ENCODE assay signal across 1 cellular context in the genomic region with DNA sequence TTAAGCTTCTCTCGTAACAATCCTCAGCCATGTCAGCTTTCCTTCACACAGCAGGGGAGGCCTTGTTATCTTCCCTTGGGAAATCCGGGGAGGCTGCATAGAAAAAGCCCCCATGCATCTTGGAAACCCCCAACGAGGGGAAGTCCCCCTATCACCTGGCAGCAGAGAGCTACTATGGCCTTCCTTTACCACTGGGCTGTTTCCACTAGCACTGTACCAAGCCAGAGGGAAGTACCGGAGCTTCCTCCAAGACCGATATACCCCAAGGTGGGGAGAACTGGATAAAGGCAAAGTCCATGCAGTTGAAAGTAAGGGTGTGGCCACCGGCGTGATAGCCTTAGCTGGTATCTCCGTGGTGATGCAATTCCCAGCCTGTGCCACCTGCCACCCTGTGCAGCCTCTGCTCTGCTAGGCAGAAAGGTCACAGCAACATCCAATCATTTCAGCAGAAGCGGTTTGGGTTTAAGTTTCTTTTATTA.
TF ChIP-seq lines count a peak whose summit lies in the region.

No MANE protein-coding gene starts in this region.

TF ChIP-seq in HEK293, 187 proteins besides CTCF, POLR2A, EP300 and RAD21 (continued from another document):
- TF ChIP-seq, protein P1, sequence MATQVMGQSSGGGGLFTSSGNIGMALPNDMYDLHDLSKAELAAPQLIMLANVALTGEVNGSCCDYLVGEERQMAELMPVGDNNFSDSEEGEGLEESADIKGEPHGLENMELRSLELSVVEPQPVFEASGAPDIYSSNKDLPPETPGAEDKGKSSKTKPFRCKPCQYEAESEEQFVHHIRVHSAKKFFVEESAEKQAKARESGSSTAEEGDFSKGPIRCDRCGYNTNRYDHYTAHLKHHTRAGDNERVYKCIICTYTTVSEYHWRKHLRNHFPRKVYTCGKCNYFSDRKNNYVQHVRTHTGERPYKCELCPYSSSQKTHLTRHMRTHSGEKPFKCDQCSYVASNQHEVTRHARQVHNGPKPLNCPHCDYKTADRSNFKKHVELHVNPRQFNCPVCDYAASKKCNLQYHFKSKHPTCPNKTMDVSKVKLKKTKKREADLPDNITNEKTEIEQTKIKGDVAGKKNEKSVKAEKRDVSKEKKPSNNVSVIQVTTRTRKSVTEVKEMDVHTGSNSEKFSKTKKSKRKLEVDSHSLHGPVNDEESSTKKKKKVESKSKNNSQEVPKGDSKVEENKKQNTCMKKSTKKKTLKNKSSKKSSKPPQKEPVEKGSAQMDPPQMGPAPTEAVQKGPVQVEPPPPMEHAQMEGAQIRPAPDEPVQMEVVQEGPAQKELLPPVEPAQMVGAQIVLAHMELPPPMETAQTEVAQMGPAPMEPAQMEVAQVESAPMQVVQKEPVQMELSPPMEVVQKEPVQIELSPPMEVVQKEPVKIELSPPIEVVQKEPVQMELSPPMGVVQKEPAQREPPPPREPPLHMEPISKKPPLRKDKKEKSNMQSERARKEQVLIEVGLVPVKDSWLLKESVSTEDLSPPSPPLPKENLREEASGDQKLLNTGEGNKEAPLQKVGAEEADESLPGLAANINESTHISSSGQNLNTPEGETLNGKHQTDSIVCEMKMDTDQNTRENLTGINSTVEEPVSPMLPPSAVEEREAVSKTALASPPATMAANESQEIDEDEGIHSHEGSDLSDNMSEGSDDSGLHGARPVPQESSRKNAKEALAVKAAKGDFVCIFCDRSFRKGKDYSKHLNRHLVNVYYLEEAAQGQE (tag by site-specific recombination; IDR thresholded peaks at IDR 0.05), result no peak
- no peak for TF ChIP-seq ZNF391 (tag by site-specific recombination; IDR thresholded peaks at IDR 0.05; ENCODE audit: borderline replicate concordance, low read depth)
- TF ChIP-seq MEIS1 (CRISPR knock-in tag; IDR thresholded peaks at IDR 0.05; ENCODE audit: borderline replicate concordance), result no peak
- no peak for TF ChIP-seq ZNF10 (tag by site-specific recombination; IDR thresholded peaks at IDR 0.05)
- no peak for TF ChIP-seq ZNF155 (tag by site-specific recombination; IDR thresholded peaks at IDR 0.05)
- TF ChIP-seq SP2 (tag by site-specific recombination; IDR thresholded peaks at IDR 0.05), result no peak
- no peak for TF ChIP-seq ZNF184 (tag by site-specific recombination; IDR thresholded peaks at IDR 0.05)
- TF ChIP-seq, protein P2, sequence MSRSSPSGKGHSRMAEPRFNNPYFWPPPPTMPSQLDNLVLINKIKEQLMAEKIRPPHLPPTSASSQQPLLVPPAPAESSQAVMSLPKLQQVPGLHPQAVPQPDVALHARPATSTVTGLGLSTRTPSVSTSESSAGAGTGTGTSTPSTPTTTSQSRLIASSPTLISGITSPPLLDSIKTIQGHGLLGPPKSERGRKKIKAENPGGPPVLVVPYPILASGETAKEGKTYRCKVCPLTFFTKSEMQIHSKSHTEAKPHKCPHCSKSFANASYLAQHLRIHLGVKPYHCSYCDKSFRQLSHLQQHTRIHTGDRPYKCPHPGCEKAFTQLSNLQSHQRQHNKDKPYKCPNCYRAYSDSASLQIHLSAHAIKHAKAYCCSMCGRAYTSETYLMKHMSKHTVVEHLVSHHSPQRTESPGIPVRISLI (tag by site-specific recombination; IDR thresholded peaks at IDR 0.05), result no peak
- no peak for TF ChIP-seq ZFHX2 (tag by site-specific recombination; conservative IDR thresholded peaks at IDR 0.05)
- TF ChIP-seq, protein P3, sequence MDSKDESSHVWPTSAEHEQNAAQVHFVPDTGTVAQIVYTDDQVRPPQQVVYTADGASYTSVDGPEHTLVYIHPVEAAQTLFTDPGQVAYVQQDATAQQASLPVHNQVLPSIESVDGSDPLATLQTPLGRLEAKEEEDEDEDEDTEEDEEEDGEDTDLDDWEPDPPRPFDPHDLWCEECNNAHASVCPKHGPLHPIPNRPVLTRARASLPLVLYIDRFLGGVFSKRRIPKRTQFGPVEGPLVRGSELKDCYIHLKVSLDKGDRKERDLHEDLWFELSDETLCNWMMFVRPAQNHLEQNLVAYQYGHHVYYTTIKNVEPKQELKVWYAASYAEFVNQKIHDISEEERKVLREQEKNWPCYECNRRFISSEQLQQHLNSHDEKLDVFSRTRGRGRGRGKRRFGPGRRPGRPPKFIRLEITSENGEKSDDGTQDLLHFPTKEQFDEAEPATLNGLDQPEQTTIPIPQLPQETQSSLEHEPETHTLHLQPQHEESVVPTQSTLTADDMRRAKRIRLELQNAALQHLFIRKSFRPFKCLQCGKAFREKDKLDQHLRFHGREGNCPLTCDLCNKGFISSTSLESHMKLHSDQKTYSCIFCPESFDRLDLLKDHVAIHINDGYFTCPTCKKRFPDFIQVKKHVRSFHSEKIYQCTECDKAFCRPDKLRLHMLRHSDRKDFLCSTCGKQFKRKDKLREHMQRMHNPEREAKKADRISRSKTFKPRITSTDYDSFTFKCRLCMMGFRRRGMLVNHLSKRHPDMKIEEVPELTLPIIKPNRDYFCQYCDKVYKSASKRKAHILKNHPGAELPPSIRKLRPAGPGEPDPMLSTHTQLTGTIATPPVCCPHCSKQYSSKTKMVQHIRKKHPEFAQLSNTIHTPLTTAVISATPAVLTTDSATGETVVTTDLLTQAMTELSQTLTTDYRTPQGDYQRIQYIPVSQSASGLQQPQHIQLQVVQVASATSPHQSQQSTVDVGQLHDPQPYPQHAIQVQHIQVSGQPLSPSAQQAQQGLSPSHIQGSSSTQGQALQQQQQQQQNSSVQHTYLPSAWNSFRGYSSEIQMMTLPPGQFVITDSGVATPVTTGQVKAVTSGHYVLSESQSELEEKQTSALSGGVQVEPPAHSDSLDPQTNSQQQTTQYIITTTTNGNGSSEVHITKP (tag by site-specific recombination; IDR thresholded peaks at IDR 0.05), result peak; percentile 70
- TF ChIP-seq ZIC2 (tag by site-specific recombination; IDR thresholded peaks at IDR 0.05), result 0 out of 2 replicates have a peak, but pooled peaks have one; percentile 25
- TF ChIP-seq, protein P4, sequence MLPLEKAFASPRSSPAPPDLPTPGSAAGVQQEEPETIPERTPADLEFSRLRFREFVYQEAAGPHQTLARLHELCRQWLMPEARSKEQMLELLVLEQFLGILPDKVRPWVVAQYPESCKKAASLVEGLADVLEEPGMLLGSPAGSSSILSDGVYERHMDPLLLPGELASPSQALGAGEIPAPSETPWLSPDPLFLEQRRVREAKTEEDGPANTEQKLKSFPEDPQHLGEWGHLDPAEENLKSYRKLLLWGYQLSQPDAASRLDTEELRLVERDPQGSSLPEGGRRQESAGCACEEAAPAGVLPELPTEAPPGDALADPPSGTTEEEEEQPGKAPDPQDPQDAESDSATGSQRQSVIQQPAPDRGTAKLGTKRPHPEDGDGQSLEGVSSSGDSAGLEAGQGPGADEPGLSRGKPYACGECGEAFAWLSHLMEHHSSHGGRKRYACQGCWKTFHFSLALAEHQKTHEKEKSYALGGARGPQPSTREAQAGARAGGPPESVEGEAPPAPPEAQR (tag by site-specific recombination; IDR thresholded peaks at IDR 0.05), result no peak
- 0 out of 2 replicates have a peak, but pooled peaks have one; percentile 18 for TF ChIP-seq ZNF223 (tag by site-specific recombination; IDR thresholded peaks at IDR 0.05)
- TF ChIP-seq YY1 (tag by site-specific recombination; IDR thresholded peaks at IDR 0.05), result no peak
